9 cellular contexts compared by ENCODE assay signal in genomic region chr19:39969266-39969665, GRCh38. TPM values are rescaled to one million over a fixed set of nuclear protein-coding genes. Genes with fewer than 3 reads are reported as not detected.
DNase-seq lines count a peak whose midpoint lies in the region; ATAC-seq, FAIRE-seq and TF ChIP-seq lines count a peak whose summit lies in the region.
"Had no signal": no experiment of that assay in that cellular context is flagged by ENCODE, and none has a peak within 500 bp of the region (broad histone marks: within the 10 kb centered on the region; RNA-seq: fewer than 3 reads in every experiment).

No MANE protein-coding gene starts in this region.

- H3K4me3 Mint-ChIP-seq in activated B cell treated with CpG ODN at 0.5 μM for 24 hours: peak overlapping the region; percentile 98

- H3K27me3 Mint-ChIP-seq in activated B cell treated with CpG ODN at 0.5 μM for 24 hours: no peaks in the 10 kb centered on the region

- ATAC-seq in activated CD4-positive, CD25-positive, alpha-beta regulatory T cell treated with anti-CD3 and anti-CD28 coated beads, Interleukin-2, amount 50 U/mL, for 24 hours: peak; percentile 3 to 7
- no peak for ATAC-seq in activated B cell treated with CpG ODN at 0.5 μM for 24 hours (ENCODE audit: low read depth)
- ATAC-seq in stimulated activated naive CD8-positive, alpha-beta T cell treated with anti-CD3 and anti-CD28 coated beads, Interleukin-15, Interleukin-2, amounts not matched to agents 100 U/mL and 50 U/mL, for 24 hours: no peak

- TF ChIP-seq CTCF in activated B cell treated with CpG ODN at 0.5 μM for 24 hours (IDR thresholded peaks at IDR 0.05) (no peak), fibroblast of mammary gland (conservative IDR thresholded peaks at IDR 0.05; ENCODE audit: control insufficient read depth, insufficient read depth, low read depth, low read length) (no peak)

- POLR2A ChIA-PET in activated B cell treated with CpG ODN at 0.5 μM for 24 hours (lab: Charles Lee): interaction anchor here (1.1 to 3.0 kb wide), 6 partner anchors 15 to 123 kb away, joined by 4 to 90 read pairs (median 30); partner anchors contain the start of gene FBL

- intact Hi-C loops in activated B cell treated with CpG ODN at 0.5 μM for 24 hours (cut with micrococcal nuclease): no loop called here

- peaks cover 39% of the 10 kb centered on the region for H3K4me1 Mint-ChIP-seq in activated B cell treated with CpG ODN at 0.5 μM for 24 hours

- DNase-seq in activated CD4-positive, CD25-positive, alpha-beta regulatory T cell treated with anti-CD3 and anti-CD28 coated beads, Interleukin-2, amount 50 U/mL, for 72 hours: no peak
- DNase-seq in activated B cell treated with CpG ODN at 0.5 μM for 24 hours (no peak), fibroblast of mammary gland (ENCODE audit: low read depth) (peak; percentile 45), hippocampal formation (lab: John Stamatoyannopoulos, UW) (no peak), HTR-8/SVneo (ENCODE audit: insufficient read length, low spot score) (no peak), foreskin melanocyte (no peak)
- peak; percentile 5 for DNase-seq in stimulated activated naive CD8-positive, alpha-beta T cell treated with anti-CD3 and anti-CD28 coated beads, Interleukin-15, Interleukin-2, amounts not matched to agents 100 U/mL and 50 U/mL, for 24 hours

- peak overlapping the region; percentile 98 for H3K27ac Mint-ChIP-seq in activated B cell treated with CpG ODN at 0.5 μM for 24 hours

- H3K9me3 Mint-ChIP-seq in activated B cell treated with CpG ODN at 0.5 μM for 24 hours: no peaks in the 10 kb centered on the region

- H3K4me3 ChIP-seq in fibroblast of mammary gland (ENCODE audit: control insufficient read depth, low read depth, low read length): no peak overlapping the region

- FAIRE-seq in HTR-8/SVneo (lab: Jason Lieb, UNC): no peak
- FAIRE-seq: RCC 7860 had no signal

- CTCF ChIA-PET in activated B cell treated with CpG ODN at 0.5 μM for 24 hours (lab: Charles Lee): interaction anchor here (1.0 to 2.8 kb wide), 3 partner anchors 16 to 176 kb away, joined by 5 to 39 read pairs (median 21); partner anchors contain the start of gene ZNF780B

- H3K36me3 Mint-ChIP-seq in activated B cell treated with CpG ODN at 0.5 μM for 24 hours (ENCODE audit: low read depth): peaks cover 32% of the 10 kb centered on the region

RNA-seq across cellular contexts. Expression of gene PSMC4, which starts 1.7 kb away (rescaled TPM):
- total RNA-seq in activated B cell treated with CpG ODN at 0.5 μM for 24 hours: 109 and 115 TPM in 2 replicates

RNA-seq across cellular contexts. Expression of gene ZNF546, which starts 27.6 kb away (rescaled TPM):
- 5.8 and 11.6 TPM in 2 replicates for total RNA-seq in activated B cell treated with CpG ODN at 0.5 μM for 24 hours

RNA-seq across cellular contexts. Expression of gene FCGBP, which starts 34.8 kb away (rescaled TPM):
- total RNA-seq in activated B cell treated with CpG ODN at 0.5 μM for 24 hours: 5.8 and 6.1 TPM in 2 replicates

Comparison
In these comparisons a context has a peak if more than half of its experiments do, and no peak if none do; other contexts are left out.
1. ATAC-seq: peak in activated CD4-positive, CD25-positive, alpha-beta regulatory T cell treated with anti-CD3 and anti-CD28 coated beads, Interleukin-2, amount 50 U/mL, for 24 hours (2 of 2); none in activated B cell treated with CpG ODN at 0.5 μM for 24 hours (single experiment) and stimulated activated naive CD8-positive, alpha-beta T cell treated with anti-CD3 and anti-CD28 coated beads, Interleukin-15, Interleukin-2, amounts not matched to agents 100 U/mL and 50 U/mL, for 24 hours (single experiment).
2. DNase-seq: peak in fibroblast of mammary gland (single experiment) and stimulated activated naive CD8-positive, alpha-beta T cell treated with anti-CD3 and anti-CD28 coated beads, Interleukin-15, Interleukin-2, amounts not matched to agents 100 U/mL and 50 U/mL, for 24 hours (single experiment); none in activated CD4-positive, CD25-positive, alpha-beta regulatory T cell treated with anti-CD3 and anti-CD28 coated beads, Interleukin-2, amount 50 U/mL, for 72 hours (single experiment), activated B cell treated with CpG ODN at 0.5 μM for 24 hours (single experiment), hippocampal formation (0 of 2), HTR-8/SVneo (single experiment) and foreskin melanocyte (single experiment).